ENCODE assay signal across 1 cellular context in genomic region chr22:19559324-19559811, GRCh38.
TF ChIP-seq lines count a peak whose summit lies in the region.

No MANE protein-coding gene starts in this region.

TF ChIP-seq in H1, 55 proteins besides CTCF, POLR2A, EP300 and RAD21 (continued from another document):
- TF ChIP-seq HDAC2 (IDR thresholded peaks at IDR 0.05; ENCODE audit: borderline replicate concordance in 1 of 2, low read depth in 2 of 2, low read length in 2 of 2) (no peak), TBP (IDR thresholded peaks at IDR 0.05; ENCODE audit: low read depth, low read length) (no peak), CBX8 (IDR thresholded peaks at IDR 0.05; ENCODE audit: borderline replicate concordance, low read depth, low read length) (no peak), TEAD4 (IDR thresholded peaks at IDR 0.05; ENCODE audit: low read depth, low read length) (no peak), CHD2 (IDR thresholded peaks at IDR 0.05; ENCODE audit: low read length) (no peak), TAF7 (optimal IDR thresholded peaks at IDR 0.05; ENCODE audit: borderline replicate concordance, low read depth, low read length) (no peak), TAF1 (IDR thresholded peaks at IDR 0.05; ENCODE audit: low read depth, low read length) (no peak), SAP30 (IDR thresholded peaks at IDR 0.05; ENCODE audit: insufficient read depth, insufficient replicate concordance, low read length) (no peak), EZH2 (IDR thresholded peaks at IDR 0.05; ENCODE audit: low read depth, low read length, severe bottlenecking) (no peak), TCF12 (IDR thresholded peaks at IDR 0.05; ENCODE audit: low read depth, low read length) (no peak), SP2 (IDR thresholded peaks at IDR 0.05; ENCODE audit: low read length) (no peak)
- TF ChIP-seq, protein P1, sequence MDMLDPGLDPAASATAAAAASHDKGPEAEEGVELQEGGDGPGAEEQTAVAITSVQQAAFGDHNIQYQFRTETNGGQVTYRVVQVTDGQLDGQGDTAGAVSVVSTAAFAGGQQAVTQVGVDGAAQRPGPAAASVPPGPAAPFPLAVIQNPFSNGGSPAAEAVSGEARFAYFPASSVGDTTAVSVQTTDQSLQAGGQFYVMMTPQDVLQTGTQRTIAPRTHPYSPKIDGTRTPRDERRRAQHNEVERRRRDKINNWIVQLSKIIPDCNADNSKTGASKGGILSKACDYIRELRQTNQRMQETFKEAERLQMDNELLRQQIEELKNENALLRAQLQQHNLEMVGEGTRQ (IDR thresholded peaks at IDR 0.05; ENCODE audit: low read length), result no peak
